Comparison of ENCODE assay signal across 25 cellular contexts in genomic region chr12:30015661-30016060, GRCh38.
DNase-seq lines count a peak whose midpoint lies in the region; FAIRE-seq and TF ChIP-seq lines count a peak whose summit lies in the region.
"Had no signal": no experiment of that assay in that cellular context is flagged by ENCODE, and none has a peak within 500 bp of the region (broad histone marks: within the 10 kb centered on the region; RNA-seq: fewer than 3 reads in every experiment).

No MANE protein-coding gene starts in this region.

- H3K9ac ChIP-seq in mesendoderm (ENCODE audit: low read length) = no peak overlapping the region

- H3K4me3 Mint-ChIP-seq in type B pancreatic cell = peak overlapping the region; percentile 5
- H3K4me3 Mint-ChIP-seq: CD8-positive, alpha-beta T cell; H9; HFFc6 had no signal

- TF ChIP-seq CTCF in fibroblast of villous mesenchyme (IDR thresholded peaks at IDR 0.05; ENCODE audit: insufficient read depth, low read depth, low read length) (no peak), type B pancreatic cell (conservative IDR thresholded peaks at IDR 0.05) (no peak)

- WGBS in mesendoderm (ENCODE audit: extremely low coverage, insufficient coverage, low lambda C conversion rate) = no CpG with 5 or more reads among the region's 2 CpGs

- no peak overlapping the region for H3K4me2 ChIP-seq in mesendoderm (ENCODE audit: low read length)

- H3K4me1 ChIP-seq in mesendoderm (ENCODE audit: control insufficient read depth, low read depth, low read length) = no peaks in the 10 kb centered on the region
- peaks cover 78% of the 10 kb centered on the region for H3K4me1 ChIP-seq in SJCRH30
- H3K4me1 ChIP-seq: SJSA1 had no signal

- H3K27me3 ChIP-seq in mesendoderm (ENCODE audit: insufficient read depth, low read length, poor library complexity) (no peaks in the 10 kb centered on the region), SJCRH30 (no peaks in the 10 kb centered on the region)
- H3K27me3 ChIP-seq: MG63, SJSA1 had no signal

- H3K36me3 Mint-ChIP-seq in type B pancreatic cell = no peaks in the 10 kb centered on the region
- H3K36me3 Mint-ChIP-seq: CD8-positive, alpha-beta T cell had no signal

- no peak overlapping the region for H3K23ac ChIP-seq in mesendoderm (ENCODE audit: low read length)

- no peaks in the 10 kb centered on the region for H3K79me2 ChIP-seq in mesendoderm (ENCODE audit: control insufficient read depth, insufficient read depth, low read length)

- no peaks in the 10 kb centered on the region for H3K9me3 ChIP-seq in SJCRH30 (replicated peaks)
- H3K9me3 ChIP-seq: MG63, SJSA1 had no signal

- peaks cover 8% of the 10 kb centered on the region for H3K9me3 Mint-ChIP-seq in type B pancreatic cell
- H3K9me3 Mint-ChIP-seq: CD8-positive, alpha-beta T cell; H9 had no signal

- H3K56ac ChIP-seq in mesendoderm (ENCODE audit: low read length) = no peak overlapping the region

- H2AK5ac ChIP-seq in mesendoderm (ENCODE audit: low read length) = no peak overlapping the region

- no peak overlapping the region for H3K4me3 ChIP-seq in fibroblast of villous mesenchyme (ENCODE audit: low read depth, low read length)
- no peak overlapping the region for H3K4me3 ChIP-seq in mesendoderm (ENCODE audit: low read length)
- no peak overlapping the region for H3K4me3 ChIP-seq in SJCRH30
- H3K4me3 ChIP-seq: K562, MG63, SJSA1 had no signal

- no peaks in the 10 kb centered on the region for H3K79me1 ChIP-seq in mesendoderm (ENCODE audit: low read length)

- peaks cover 4% of the 10 kb centered on the region for H3K27me3 Mint-ChIP-seq in type B pancreatic cell

- H2BK15ac ChIP-seq in mesendoderm (replicated peaks; ENCODE audit: low read depth) = no peak overlapping the region

- no peak overlapping the region for H2BK5ac ChIP-seq in mesendoderm (ENCODE audit: low read length)

- peaks cover 7% of the 10 kb centered on the region for H3K4me1 Mint-ChIP-seq in type B pancreatic cell (ENCODE audit: unreplicated experiment)

- H3K36me3 ChIP-seq in mesendoderm (ENCODE audit: control insufficient read depth, insufficient read depth, low read length) = no peaks in the 10 kb centered on the region
- H3K36me3 ChIP-seq in SJCRH30 = no peaks in the 10 kb centered on the region
- H3K36me3 ChIP-seq: MG63, SJSA1 had no signal

- DNase-seq in NCI-H2171 treated with DMSO at 0.1 percent for 48 hours (lab: John Stamatoyannopoulos, UW) (peak; percentile 40), NCI-H2171 (lab: John Stamatoyannopoulos, UW) (no peak), fibroblast of villous mesenchyme (ENCODE audit: low read depth) (peak; percentile 19), mesendoderm (peak; percentile 38), type B pancreatic cell (ENCODE audit: extremely low spot score, unreplicated experiment) (no peak), SJCRH30 (no peak), RCC 7860 (ENCODE audit: low spot score) (no peak)
- no peak for DNase-seq in activated CD4-positive, CD25-positive, alpha-beta regulatory T cell (lab: John Stamatoyannopoulos, UW)
- DNase-seq: 8988T; C1 segment of cervical spinal cord; CD8-positive, alpha-beta T cell; GDM1; H9; HFFc6; MG63; NCI-H1048; NCI-H1417 treated with DMSO at 0.1 percent for 48 hours; NCI-H187; NCI-H226; NCI-H510A treated with DMSO at 0.1 percent for 48 hours; NCI-H748 treated with DMSO at 0.1 percent for 48 hours had no signal

- H3K27ac Mint-ChIP-seq in type B pancreatic cell = peak overlapping the region; percentile 3
- H3K27ac Mint-ChIP-seq: CD8-positive, alpha-beta T cell; H9; HFFc6 had no signal

- no peak overlapping the region for H4K8ac ChIP-seq in mesendoderm (ENCODE audit: low read depth, low read length)

- no peak overlapping the region for H4K5ac ChIP-seq in mesendoderm (ENCODE audit: low read length)

- H3K18ac ChIP-seq in mesendoderm (ENCODE audit: low read length) = no peak overlapping the region

- H2BK120ac ChIP-seq in mesendoderm (ENCODE audit: low read depth, low read length) = no peak overlapping the region

- FAIRE-seq in RCC 7860 (lab: Jason Lieb, UNC) = no peak
- FAIRE-seq: HepG2, K562 had no signal

- H3K27ac ChIP-seq in mesendoderm (ENCODE audit: low read depth, low read length) = no peak overlapping the region
- H3K27ac ChIP-seq in SJCRH30 = no peak overlapping the region
- H3K27ac ChIP-seq: HL-60, SJSA1 had no signal

- no peak overlapping the region for H3K4ac ChIP-seq in mesendoderm (ENCODE audit: low read depth, low read length)

Comparison
In these comparisons a context has a peak if more than half of its experiments do, and no peak if none do; other contexts are left out.
1. DNase-seq: peak in NCI-H2171 treated with DMSO at 0.1 percent for 48 hours (single experiment), fibroblast of villous mesenchyme (single experiment) and mesendoderm (single experiment); none in NCI-H2171 (single experiment), type B pancreatic cell (single experiment), SJCRH30 (0 of 2), RCC 7860 (single experiment) and activated CD4-positive, CD25-positive, alpha-beta regulatory T cell (0 of 4).